20 cellular contexts compared by ENCODE assay signal in the genomic region with DNA sequence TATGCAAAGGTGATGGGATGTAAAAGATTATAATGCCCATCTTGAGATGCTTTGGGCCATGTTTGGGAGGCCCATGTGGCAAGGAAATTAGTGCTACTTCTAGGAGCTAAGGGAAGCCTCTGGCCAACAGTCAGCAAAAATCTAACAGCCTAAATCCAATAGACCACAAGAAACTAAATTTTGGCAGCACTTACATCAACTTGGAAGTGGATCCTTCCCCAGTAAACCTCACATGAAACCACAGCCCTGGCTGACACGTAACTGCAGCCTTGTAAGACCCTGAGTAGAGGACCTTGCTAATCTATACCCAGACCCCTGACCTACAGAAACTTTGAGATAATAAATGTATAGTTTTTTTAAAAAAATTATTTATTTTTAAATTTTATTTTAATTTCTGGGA.
"Had no signal": no experiment of that assay in that cellular context is flagged by ENCODE, and none has a peak within 500 bp of the region (broad histone marks: within the 10 kb centered on the region; RNA-seq: fewer than 3 reads in every experiment).

No MANE protein-coding gene starts in this region.

- H3K27ac Mint-ChIP-seq: endodermal cell; naive thymus-derived CD8-positive, alpha-beta T cell; stimulated activated naive B cell treated with anti-CD40 and anti-IgM and Interleukin-4, amounts not matched to agents 10 μg/mL and 1 μg/mL and 100 μg/mL, for 72 hours; stimulated activated naive CD8-positive, alpha-beta T cell treated with anti-CD3 and anti-CD28 coated beads, Interleukin-15, amount 100 ng/mL, for 72 hours had no signal

- ATAC-seq: gastrocnemius medialis; heart right ventricle; left lobe of liver; naive thymus-derived CD8-positive, alpha-beta T cell; sciatic nerve; stimulated activated naive B cell treated with anti-CD40 and anti-IgM and Interleukin-4, amounts not matched to agents 10 μg/mL and 1 μg/mL and 100 μg/mL, for 72 hours; stimulated activated naive CD8-positive, alpha-beta T cell treated with anti-CD3 and anti-CD28 coated beads, Interleukin-15, amount 100 ng/mL, for 72 hours had no signal

- H3K4me3 ChIP-seq: colonic mucosa, gastrocnemius medialis, heart right ventricle, skin epidermis, thoracic aorta, transverse colon had no signal

- DNase-seq: colonic mucosa; dermis blood vessel endothelial cell; endodermal cell; erythroblast; gastrocnemius medialis; heart right ventricle; hypothalamus; islet precursor cell; mammary epithelial cell; naive thymus-derived CD8-positive, alpha-beta T cell; posterior cingulate gyrus; stimulated activated CD4-positive, alpha-beta T cell treated with anti-CD3 and anti-CD28 coated beads, Interleukin-2, amount 100 ng/mL, for 24 hours; stimulated activated CD4-positive, alpha-beta T cell treated with anti-CD3 and anti-CD28 coated beads, Interleukin-4, amount 100 ng/mL, for 4 hours; stimulated activated naive B cell treated with anti-CD40 and anti-IgM and Interleukin-4, amounts not matched to agents 10 μg/mL and 1 μg/mL and 100 μg/mL, for 72 hours; stimulated activated naive CD8-positive, alpha-beta T cell treated with anti-CD3 and anti-CD28 coated beads, Interleukin-15, amount 100 ng/mL, for 72 hours; transverse colon had no signal

- H3K36me3 Mint-ChIP-seq: naive thymus-derived CD8-positive, alpha-beta T cell had no signal

- H3K4me3 Mint-ChIP-seq: endodermal cell; naive thymus-derived CD8-positive, alpha-beta T cell; stimulated activated naive B cell treated with anti-CD40 and anti-IgM and Interleukin-4, amounts not matched to agents 10 μg/mL and 1 μg/mL and 100 μg/mL, for 72 hours; stimulated activated naive CD8-positive, alpha-beta T cell treated with anti-CD3 and anti-CD28 coated beads, Interleukin-15, amount 100 ng/mL, for 72 hours had no signal

- H3K9me3 Mint-ChIP-seq: stimulated activated naive CD8-positive, alpha-beta T cell treated with anti-CD3 and anti-CD28 coated beads, Interleukin-15, amount 100 ng/mL, for 72 hours had no signal

- H3K27me3 Mint-ChIP-seq: stimulated activated naive B cell treated with anti-CD40 and anti-IgM and Interleukin-4, amounts not matched to agents 10 μg/mL and 1 μg/mL and 100 μg/mL, for 72 hours had no signal
